In genomic region chr11:2944953-2945756, GRCh38 we compare ENCODE assay signal across 8 cellular contexts. TPM values are rescaled to one million over a fixed set of nuclear protein-coding genes. Genes with fewer than 3 reads are reported as not detected.
DNase-seq lines count a peak whose midpoint lies in the region; ATAC-seq, FAIRE-seq and TF ChIP-seq lines count a peak whose summit lies in the region.

No MANE protein-coding gene starts in this region.

- no peaks in the 10 kb centered on the region for H3K9me3 Mint-ChIP-seq in CD4-positive, alpha-beta T cell

- peak; percentile 54 for ATAC-seq in CD4-positive, alpha-beta T cell (ENCODE audit: poor library complexity)
- ATAC-seq in left colon (peak; percentile 54), HG03342 (IDR thresholded peaks at IDR 0.05; ENCODE audit: unreplicated experiment) (no peak)

- TF ChIP-seq CTCF in CD4-positive, alpha-beta T cell (IDR thresholded peaks at IDR 0.05) = no peak
- no peak for TF ChIP-seq CTCF in spleen (IDR thresholded peaks at IDR 0.05 in 8 of 11, conservative IDR thresholded peaks at IDR 0.05 in 3 of 11)

- DNase-seq in CD4-positive, alpha-beta T cell = peak in 5 of 10 experiments; percentile 34 to 51 (median 43)
- DNase-seq in T-helper 1 cell = peak in 3 of 5 donors; percentile 26 to 58 (median 47)
- peak; percentile 89 for DNase-seq in dermis blood vessel endothelial cell
- DNase-seq in left colon = peak; percentile 89 to 91
- DNase-seq in spleen = peak; percentile 92
- DNase-seq in urothelium cell line (ENCODE audit: low spot score) = no peak
- no peak for DNase-seq in T1000 (lab: John Stamatoyannopoulos, UW)

- H3K27me3 ChIP-seq in CD4-positive, alpha-beta T cell (ENCODE audit: control insufficient read depth, insufficient read depth, low read length) = no peaks in the 10 kb centered on the region
- no peaks in the 10 kb centered on the region for H3K27me3 ChIP-seq in spleen (replicated peaks in 1 of 7)

- peaks cover 0 to 70% (median 39%) of the 10 kb centered on the region in 6 donors for H3K36me3 ChIP-seq in spleen

- H3K4me3 ChIP-seq in spleen = peak overlapping the region in 3 of 8 donors; percentile 19 to 45 (median 22)

- no peak overlapping the region for H3K27ac ChIP-seq in CD4-positive, alpha-beta T cell (ENCODE audit: low read depth, low read length)
- H3K27ac ChIP-seq in spleen = peak overlapping the region; percentile 19 to 81 (median 71)

- H3K27me3 Mint-ChIP-seq in CD4-positive, alpha-beta T cell = no peaks in the 10 kb centered on the region

- peaks cover 57% of the 10 kb centered on the region for H3K36me3 Mint-ChIP-seq in CD4-positive, alpha-beta T cell (ENCODE audit: low read depth)

- no peak for FAIRE-seq in urothelium cell line (lab: Jason Lieb, UNC)

- H3K4me3 Mint-ChIP-seq in CD4-positive, alpha-beta T cell = peak overlapping the region; percentile 39

- H3K4me1 ChIP-seq in spleen = peaks cover 6 to 73% (median 29%) of the 10 kb centered on the region in 6 donors

- intact Hi-C loops in CD4-positive, alpha-beta T cell (cut with DNase I, micrococcal nuclease) = no loop called here
- intact Hi-C loops in left colon (cut with DNase I, micrococcal nuclease) = no loop called here
- intact Hi-C loops in spleen (cut with DNase I; ENCODE audit: low total_unique reads) = no loop called here

- peaks cover 63% of the 10 kb centered on the region for H3K4me1 Mint-ChIP-seq in CD4-positive, alpha-beta T cell (ENCODE audit: low read depth)

- peak overlapping the region; percentile 81 for H3K27ac Mint-ChIP-seq in CD4-positive, alpha-beta T cell

- CTCF ChIA-PET in CD4-positive, alpha-beta T cell (lab: Charles Lee) = interaction anchor here (1.3 to 1.4 kb wide), 2 partner anchors 15 to 52 kb away, joined by 3 to 4 read pairs; no protein-coding TSS in a partner anchor

- POLR2A ChIA-PET in CD4-positive, alpha-beta T cell (lab: Charles Lee) = interaction anchor here (0.8 to 1.6 kb wide), 6 partner anchors 11 to 69 kb away, joined by 3 to 11 read pairs (median 4); partner anchors contain the start of genes NAP1L4 and PHLDA2

- TF ChIP-seq POLR2A in spleen (IDR thresholded peaks at IDR 0.05) = no peak

- 26 to 42% (median 32%) methylated on average over 18 of the region's 18 CpGs for whole genome bisulfite sequencing in spleen, 5 donors

- H3K9me3 ChIP-seq in CD4-positive, alpha-beta T cell (ENCODE audit: control insufficient read depth, low read length) = no peaks in the 10 kb centered on the region
- no peaks in the 10 kb centered on the region for H3K9me3 ChIP-seq in spleen

RNA-seq across cellular contexts. Expression of gene PHLDA2, which starts 15.9 kb away (rescaled TPM):
- 1 to 10 TPM; 1.1 to 1.3 TPM for total RNA-seq in CD4-positive, alpha-beta T cell
- total RNA-seq in dermis blood vessel endothelial cell (0.51 and 1.5 TPM in 2 replicates), left colon (10 to 100 TPM; 29.9 to 36.7 TPM), spleen (1 to 10 TPM in 6 of 7 donors, not detected in 1; 1.4 to 3.5 (median 1.7) TPM)
- polyA plus RNA-seq in spleen = 1 to 10 TPM; 1.5 to 2.9 (median 2.5) TPM

RNA-seq across cellular contexts. Expression of gene NAP1L4, which starts 47.0 kb away (rescaled TPM):
- total RNA-seq in CD4-positive, alpha-beta T cell = 100 to 1,000 TPM; 262 to 285 TPM
- total RNA-seq in dermis blood vessel endothelial cell (132 and 165 TPM in 2 replicates), left colon (100 to 1,000 TPM in 1 of 2 donors, 10 to 100 TPM in 1; 88.8 to 103 TPM), spleen (100 to 1,000 TPM in 6 of 7 donors, 10 to 100 TPM in 1; 87.5 to 137 (median 131) TPM)
- 100 to 1,000 TPM in 1 of 3 donors, 10 to 100 TPM in 2; 79.5 to 104 (median 90.6) TPM for polyA plus RNA-seq in spleen

RNA-seq across cellular contexts. Expression of gene CDKN1C, which starts 59.6 kb away (rescaled TPM):
- 1 to 10 TPM; 1.9 to 2.5 TPM for total RNA-seq in CD4-positive, alpha-beta T cell
- total RNA-seq in dermis blood vessel endothelial cell (37.2 and 53.8 TPM in 2 replicates), left colon (10 to 100 TPM in 1 of 2 donors, 1 to 10 TPM in 1; 5.8 to 10.6 TPM), spleen (10 to 100 TPM in 6 of 7 donors, 1 to 10 TPM in 1; 7.8 to 40.4 (median 20.7) TPM)
- 10 to 100 TPM in 2 of 3 donors, 1 to 10 TPM in 1; 5.4 to 14.6 (median 11.7) TPM for polyA plus RNA-seq in spleen

Comparison
In these comparisons a context has a peak if more than half of its experiments do, and no peak if none do; other contexts are left out.
1. DNase-seq: peak in T-helper 1 cell (3 of 5), dermis blood vessel endothelial cell (single experiment), left colon (2 of 2) and spleen (single experiment); none in urothelium cell line (single experiment) and T1000 (single experiment).
2. RNA of gene PHLDA2, which starts 15.9 kb away (total RNA-seq): 29.9 to 36.7 TPM in left colon; 1.4 to 3.5 TPM in spleen, 1.1 to 1.3 TPM in CD4-positive, alpha-beta T cell and 0.51 to 1.5 TPM in dermis blood vessel endothelial cell; every median in the first group is over 4 times any median in the second.